Comparison of ENCODE assay signal across 9 cellular contexts in genomic region chr2:130756041-130756720, GRCh38. TPM values are rescaled to one million over a fixed set of nuclear protein-coding genes. Genes with fewer than 3 reads are reported as not detected.
DNase-seq lines count a peak whose midpoint lies in the region; ATAC-seq, FAIRE-seq and TF ChIP-seq lines count a peak whose summit lies in the region.
"Had no signal": no experiment of that assay in that cellular context is flagged by ENCODE, and none has a peak within 500 bp of the region (broad histone marks: within the 10 kb centered on the region; RNA-seq: fewer than 3 reads in every experiment).

No MANE protein-coding gene starts in this region.

- no peaks in the 10 kb centered on the region for H3K9me2 ChIP-seq in OCI-LY7 (ENCODE audit: insufficient read depth, low read length)

- H4K20me1 ChIP-seq in GM12878 (ENCODE audit: control insufficient read depth, insufficient read depth) (no peaks in the 10 kb centered on the region), keratinocyte (ENCODE audit: control insufficient read depth, extremely low read depth, insufficient read depth, low read length) (peaks cover 3% of the 10 kb centered on the region), OCI-LY7 (ENCODE audit: insufficient read depth, low read length) (no peaks in the 10 kb centered on the region)

- dilution Hi-C loops in keratinocyte (cut with MboI; ENCODE audit: extremely low pct_ligation_motif_present, low sequenced_read_pairs) = no loop called here

- H2AFZ ChIP-seq in GM12878 (ENCODE audit: control insufficient read depth, low read depth, low read length) (no peak overlapping the region), keratinocyte (ENCODE audit: control insufficient read depth, low read length) (no peak overlapping the region), OCI-LY7 (ENCODE audit: low read length) (no peak overlapping the region)

- RAD21 ChIA-PET in GM12878 (lab: Charles Lee; ENCODE audit: unreplicated experiment) = no interaction called here

- DNase-seq in GM12878 (ENCODE audit: low read depth, low spot score) (no peak), keratinocyte (ENCODE audit: low read depth, low spot score) (no peak), type B pancreatic cell (ENCODE audit: extremely low spot score, unreplicated experiment) (no peak), vagina (ENCODE audit: extremely low spot score in 2 of 2) (no peak), OCI-LY7 (ENCODE audit: low spot score) (no peak)

- H3K9ac ChIP-seq in HUES64 (ENCODE audit: low read depth, low read length) = no peak overlapping the region
- H3K9ac ChIP-seq in GM12878 (ENCODE audit: control insufficient read depth, insufficient read depth, low read length) = no peak overlapping the region
- no peak overlapping the region for H3K9ac ChIP-seq in keratinocyte (ENCODE audit: control insufficient read depth, extremely low read depth, insufficient read depth, low read length)

- no peaks in the 10 kb centered on the region for H3K4me1 Mint-ChIP-seq in type B pancreatic cell (ENCODE audit: unreplicated experiment)

- FAIRE-seq in GM12878 (lab: Jason Lieb, UNC) = no peak
- no peak for FAIRE-seq in keratinocyte (lab: Jason Lieb, UNC)

- no peak overlapping the region for H3K27ac Mint-ChIP-seq in type B pancreatic cell
- H3K27ac Mint-ChIP-seq: IgD-negative memory B cell had no signal

- no peak for TF ChIP-seq EP300 in GM12878 (IDR thresholded peaks at IDR 0.05; ENCODE audit: borderline replicate concordance in 1 of 2, control insufficient read depth in 1 of 2, low read depth in 2 of 2, low read length in 2 of 2)

- no TSS peak for BruUV-seq in GM12878 (replicated peaks; lab: Mats Ljungman, UMichigan)
- no TSS peak for BruUV-seq in OCI-LY7 (replicated peaks; lab: Mats Ljungman, UMichigan)

- TF ChIP-seq POLR2A in GM12878 (IDR thresholded peaks at IDR 0.05; ENCODE audit: low read depth, low read length) (no peak), vagina (IDR thresholded peaks at IDR 0.05) (no peak)

- no peaks in the 10 kb centered on the region for H3K9me3 ChIP-seq in HUES64 (ENCODE audit: insufficient read depth, low read depth, low read length)
- H3K9me3 ChIP-seq in GM12878 (replicated peaks; ENCODE audit: control insufficient read depth, insufficient read depth, low read length) = no peaks in the 10 kb centered on the region
- no peaks in the 10 kb centered on the region for H3K9me3 ChIP-seq in keratinocyte (ENCODE audit: control insufficient read depth, low read depth, low read length)
- no peaks in the 10 kb centered on the region for H3K9me3 ChIP-seq in vagina
- no peaks in the 10 kb centered on the region for H3K9me3 ChIP-seq in OCI-LY7 (ENCODE audit: low read length)

- H3K36me3 ChIP-seq in HUES64 (ENCODE audit: insufficient read depth, low read length) = no peaks in the 10 kb centered on the region
- H3K36me3 ChIP-seq in GM12878 (ENCODE audit: control insufficient read depth in 2 of 2, insufficient read depth in 2 of 2, low read length in 1 of 2) = no peaks in the 10 kb centered on the region
- H3K36me3 ChIP-seq in keratinocyte (ENCODE audit: control insufficient read depth in 2 of 2, extremely low read depth in 1 of 2, insufficient read depth in 2 of 2, low read length in 2 of 2) = no peaks in the 10 kb centered on the region
- no peaks in the 10 kb centered on the region for H3K36me3 ChIP-seq in vagina
- no peaks in the 10 kb centered on the region for H3K36me3 ChIP-seq in OCI-LY7 (ENCODE audit: insufficient read depth, low read length)

- no peak for TF ChIP-seq RAD21 in GM12878 (IDR thresholded peaks at IDR 0.05; ENCODE audit: insufficient read depth, low read depth, low read length)

- no peaks in the 10 kb centered on the region for H3K9me3 Mint-ChIP-seq in type B pancreatic cell

- in situ Hi-C loops in GM12878 (cut with MboI) = no loop called here

- CTCF ChIA-PET in GM12878 (lab: Yijun Ruan, JAX) = no interaction called here
- CTCF ChIA-PET in OCI-LY7 (lab: Charles Lee; ENCODE audit: unreplicated experiment) = no interaction called here

- POLR2A ChIA-PET in GM12878 (lab: Charles Lee) (no interaction called here), OCI-LY7 (lab: Charles Lee) (no interaction called here)

- ATAC-seq in GM18498 (IDR thresholded peaks at IDR 0.05; ENCODE audit: unreplicated experiment) = peak; percentile 73
- peak; percentile 72 for ATAC-seq in GM12878
- no peak for ATAC-seq in GM21528 (IDR thresholded peaks at IDR 0.05; ENCODE audit: low FRiP score, unreplicated experiment)

- peak overlapping the region; percentile 78 for H3K4me3 Mint-ChIP-seq in type B pancreatic cell

- SMC1A ChIA-PET in GM12878 (lab: Charles Lee; ENCODE audit: uncharacterized antibody, unreplicated experiment) = no interaction called here

- TF ChIP-seq CTCF in GM12878 (IDR thresholded peaks at IDR 0.05 in 2 of 3, conservative IDR thresholded peaks at IDR 0.05 in 1 of 3; ENCODE audit: control insufficient read depth in 2 of 3, extremely low read depth in 1 of 3, insufficient read depth in 1 of 3, low read depth in 3 of 3, low read length in 3 of 3) = no peak
- no peak for TF ChIP-seq CTCF in keratinocyte (optimal IDR thresholded peaks at IDR 0.05 in 1 of 3, IDR thresholded peaks at IDR 0.05 in 1 of 3, conservative IDR thresholded peaks at IDR 0.05 in 1 of 3; ENCODE audit: extremely low read depth in 1 of 3, insufficient read depth in 2 of 3, low read length in 3 of 3)
- peak; percentile 14 for TF ChIP-seq CTCF in type B pancreatic cell (conservative IDR thresholded peaks at IDR 0.05)
- no peak for TF ChIP-seq CTCF in vagina (IDR thresholded peaks at IDR 0.05)
- TF ChIP-seq CTCF in OCI-LY7 (conservative IDR thresholded peaks at IDR 0.05; ENCODE audit: low read length) = no peak

- H3K4me3 ChIP-seq in HUES64 (ENCODE audit: low read length) (peak overlapping the region; percentile 74), GM12878 (no peak overlapping the region), keratinocyte (ENCODE audit: control insufficient read depth in 2 of 3, extremely low read depth in 1 of 3, insufficient read depth in 2 of 3, low read depth in 1 of 3, low read length in 3 of 3) (peak overlapping the region in 2 of 3 experiments; percentile 1 to 40), vagina (no peak overlapping the region), OCI-LY7 (ENCODE audit: low read depth, low read length, poor library complexity, severe bottlenecking) (no peak overlapping the region)

- intact Hi-C loops in GM12878 (cut with micrococcal nuclease; ENCODE audit: unreplicated experiment) (no loop called here), vagina (cut with DNase I) (no loop called here), OCI-LY7 (cut with micrococcal nuclease; ENCODE audit: unreplicated experiment) (no loop called here)

- H3K27me3 ChIP-seq in HUES64 (ENCODE audit: insufficient read depth, low read length) (peaks cover 47% of the 10 kb centered on the region), GM12878 (replicated peaks in 1 of 2; ENCODE audit: control insufficient read depth in 2 of 2, insufficient read depth in 2 of 2, low read length in 1 of 2) (peaks cover 3 to 5% of the 10 kb centered on the region in 2 experiments), keratinocyte (ENCODE audit: control insufficient read depth, extremely low read depth, insufficient read depth, low read length) (peaks cover 38% of the 10 kb centered on the region), vagina (peaks cover 5% of the 10 kb centered on the region)

- H3K4me1 ChIP-seq in HUES64 (ENCODE audit: insufficient read depth, low read length) (peaks cover 11% of the 10 kb centered on the region), GM12878 (ENCODE audit: control insufficient read depth, insufficient read depth, low read length) (no peaks in the 10 kb centered on the region), keratinocyte (ENCODE audit: control insufficient read depth, extremely low read depth, insufficient read depth, low read length) (no peaks in the 10 kb centered on the region), vagina (peaks cover 4% of the 10 kb centered on the region), OCI-LY7 (ENCODE audit: insufficient read depth, low read length, poor library complexity, severe bottlenecking) (no peaks in the 10 kb centered on the region)

- H3K4me2 ChIP-seq in GM12878 (ENCODE audit: control insufficient read depth, insufficient read depth) (no peak overlapping the region), keratinocyte (ENCODE audit: control insufficient read depth, extremely low read depth, insufficient read depth, low read depth, low read length) (peak overlapping the region; percentile 28), OCI-LY7 (ENCODE audit: low read length) (no peak overlapping the region)

- no peaks in the 10 kb centered on the region for H3K36me3 Mint-ChIP-seq in type B pancreatic cell
- H3K36me3 Mint-ChIP-seq: IgD-negative memory B cell had no signal

- under 1% methylated on average over 77 of the region's 77 CpGs for WGBS in HUES64
- 20% methylated on average over 36 of the region's 77 CpGs for WGBS in GM12878 (ENCODE audit: insufficient coverage, insufficient replicate concordance, low lambda C conversion rate, missing lambda C conversion rate)

- no peaks in the 10 kb centered on the region for H3K9me1 ChIP-seq in keratinocyte (ENCODE audit: control insufficient read depth, extremely low read depth, insufficient read depth, low read length)

- H3K27ac ChIP-seq in HUES64 (ENCODE audit: low read depth, low read length) (no peak overlapping the region), GM12878 (ENCODE audit: control insufficient read depth, insufficient read depth) (no peak overlapping the region), keratinocyte (ENCODE audit: control insufficient read depth, insufficient read depth, low read length) (no peak overlapping the region), vagina (no peak overlapping the region), OCI-LY7 (ENCODE audit: low read depth, low read length, poor library complexity, severe bottlenecking) (no peak overlapping the region)

- H3K79me2 ChIP-seq in GM12878 (ENCODE audit: control insufficient read depth, insufficient read depth, low read length) (no peaks in the 10 kb centered on the region), keratinocyte (ENCODE audit: control insufficient read depth, insufficient read depth, low read length) (no peaks in the 10 kb centered on the region), OCI-LY7 (ENCODE audit: insufficient read depth, low read depth, low read length) (no peaks in the 10 kb centered on the region)

- peaks cover 74% of the 10 kb centered on the region for H3K27me3 Mint-ChIP-seq in type B pancreatic cell

RNA-seq across cellular contexts. Expression of gene AMER3, which starts 0.8 kb away (rescaled TPM):
- 0.25 TPM for polyA plus RNA-seq in HUES64 (2013, experiment 1 of 2)
- 0.13 TPM for polyA plus RNA-seq in HUES64 (2013, experiment 2 of 2)
- total RNA-seq in GM12878 (2013; cell fraction: nucleolus; rRNA removed) = not detected in 2 replicates
- total RNA-seq in GM12878 (2014; rRNA removed) = not detected in 2 replicates
- total RNA-seq in GM12878 (2014; rRNA removed; fragmentation: Illumina TruSeq; extraction: Trizol) = not detected in 2 replicates
- not detected in 2 replicates for total RNA-seq in GM12878 (2021)
- not detected for polyA plus RNA-seq in GM12878 (2011; ENCODE audit: low read depth)
- polyA plus RNA-seq in GM12878 (2011; rRNA removed) = not detected in 2 replicates
- not detected in 2 replicates for polyA plus RNA-seq in GM12878 (2011; cell fraction: cytosol; rRNA removed)
- polyA plus RNA-seq in GM12878 (2011; cell fraction: nucleus; rRNA removed) = not detected in 2 replicates
- polyA plus RNA-seq in GM12878 (2012) = not detected in 2 replicates
- polyA plus RNA-seq in GM12878 (2014; fragmentation: Illumina TruSeq; extraction: Trizol) = not detected in 2 replicates
- polyA plus RNA-seq in GM12878 (2014; fragmentation: Nextera tagmentation; extraction: Ambion mirVana) = not detected
- polyA plus RNA-seq in GM12878 (2014; rRNA removed) = not detected in 2 replicates
- not detected for polyA plus RNA-seq in GM12878 (2016; fragmentation: Nextera tagmentation; extraction: Ambion mirVana)
- not detected in 2 replicates for polyA minus RNA-seq in GM12878 (2011; rRNA and poly(A)+ RNA removed)
- not detected in 2 replicates for polyA minus RNA-seq in GM12878 (2011; cell fraction: cytosol; rRNA and poly(A)+ RNA removed)
- not detected in 2 replicates for polyA minus RNA-seq in GM12878 (2011; cell fraction: nucleus; rRNA and poly(A)+ RNA removed)
- not detected in 3 replicates for polyA plus RNA-seq in keratinocyte
- polyA plus RNA-seq in keratinocyte (2011; ENCODE audit: low read depth) = not detected
- not detected in 2 replicates for polyA plus RNA-seq in keratinocyte (2011; cell fraction: cytosol; rRNA removed)
- not detected in 2 replicates for polyA plus RNA-seq in keratinocyte (2011; cell fraction: nucleus; rRNA removed)
- not detected in 2 replicates for polyA plus RNA-seq in keratinocyte (2012; ENCODE audit: low replicate concordance)
- polyA minus RNA-seq in keratinocyte = not detected in 3 replicates
- polyA minus RNA-seq in keratinocyte (2011; cell fraction: cytosol; rRNA and poly(A)+ RNA removed) = not detected
- polyA minus RNA-seq in keratinocyte (2011; cell fraction: nucleus; rRNA and poly(A)+ RNA removed) = not detected in 2 replicates
- 3.9 and 10.9 TPM in 2 replicates for total RNA-seq in type B pancreatic cell (ENCODE audit: low replicate concordance)
- total RNA-seq in vagina = not detected
- total RNA-seq in OCI-LY7 (2014; rRNA removed; shearing (Covaris generic)) = not detected in 2 replicates
- not detected in 2 replicates for total RNA-seq in OCI-LY7 (2022)
- polyA plus RNA-seq: IgD-negative memory B cell had no signal

RNA-seq across cellular contexts. Expression of gene GPR148, which starts 27.3 kb away (rescaled TPM):
- polyA plus RNA-seq in HUES64 (2013, experiment 1 of 2) = not detected
- not detected for polyA plus RNA-seq in HUES64 (2013, experiment 2 of 2)
- not detected in 2 replicates for total RNA-seq in GM12878 (2013; cell fraction: nucleolus; rRNA removed)
- total RNA-seq in GM12878 (2014; rRNA removed) (not detected in 2 replicates), GM12878 (2014; rRNA removed; fragmentation: Illumina TruSeq; extraction: Trizol) (not detected in 2 replicates), GM12878 (2021) (not detected in 2 replicates), type B pancreatic cell (ENCODE audit: low replicate concordance) (0.48 and 2.2 TPM in 2 replicates), vagina (not detected), OCI-LY7 (2022) (not detected in 2 replicates)
- polyA plus RNA-seq in GM12878 (2011; ENCODE audit: low read depth) = not detected
- polyA plus RNA-seq in GM12878 (2011; rRNA removed) (not detected in 2 replicates), GM12878 (2014; fragmentation: Illumina TruSeq; extraction: Trizol) (not detected in 2 replicates), GM12878 (2014; fragmentation: Nextera tagmentation; extraction: Ambion mirVana) (not detected), GM12878 (2014; rRNA removed) (not detected in 2 replicates), GM12878 (2016; fragmentation: Nextera tagmentation; extraction: Ambion mirVana) (not detected), keratinocyte (not detected in 3 replicates)
- polyA plus RNA-seq in GM12878 (2011; cell fraction: cytosol; rRNA removed) = not detected in 2 replicates
- polyA plus RNA-seq in GM12878 (2011; cell fraction: nucleus; rRNA removed) = not detected in 2 replicates
- polyA plus RNA-seq in GM12878 (2012) = not detected in 2 replicates
- polyA minus RNA-seq in GM12878 (2011; rRNA and poly(A)+ RNA removed) = 0.44 TPM in 1 of 2 replicates, not detected in the other
- polyA minus RNA-seq in GM12878 (2011; cell fraction: cytosol; rRNA and poly(A)+ RNA removed) = not detected in 2 replicates
- polyA minus RNA-seq in GM12878 (2011; cell fraction: nucleus; rRNA and poly(A)+ RNA removed) = not detected in 2 replicates
- not detected for polyA plus RNA-seq in keratinocyte (2011; ENCODE audit: low read depth)
- polyA plus RNA-seq in keratinocyte (2011; cell fraction: cytosol; rRNA removed) = not detected in 2 replicates
- polyA plus RNA-seq in keratinocyte (2011; cell fraction: nucleus; rRNA removed) = not detected in 2 replicates
- polyA plus RNA-seq in keratinocyte (2012; ENCODE audit: low replicate concordance) = not detected in 2 replicates
- not detected in 3 replicates for polyA minus RNA-seq in keratinocyte
- not detected for polyA minus RNA-seq in keratinocyte (2011; cell fraction: cytosol; rRNA and poly(A)+ RNA removed)
- not detected in 2 replicates for polyA minus RNA-seq in keratinocyte (2011; cell fraction: nucleus; rRNA and poly(A)+ RNA removed)
- total RNA-seq in OCI-LY7 (2014; rRNA removed; shearing (Covaris generic)) = not detected in 2 replicates
- polyA plus RNA-seq: IgD-negative memory B cell had no signal

Comparison
In these comparisons a context has a peak if more than half of its experiments do, and no peak if none do; other contexts are left out.
1. H3K4me3 ChIP-seq: peak in HUES64 (single experiment) and keratinocyte (2 of 3); none in GM12878 (single experiment), vagina (0 of 2) and OCI-LY7 (single experiment).